8 cellular contexts compared by ENCODE assay signal in genomic region chr9:69759478-69760277, GRCh38. TPM values are rescaled to one million over a fixed set of nuclear protein-coding genes. Genes with fewer than 3 reads are reported as not detected.
DNase-seq lines count a peak whose midpoint lies in the region; ATAC-seq and TF ChIP-seq lines count a peak whose summit lies in the region.

A gene with protein sequence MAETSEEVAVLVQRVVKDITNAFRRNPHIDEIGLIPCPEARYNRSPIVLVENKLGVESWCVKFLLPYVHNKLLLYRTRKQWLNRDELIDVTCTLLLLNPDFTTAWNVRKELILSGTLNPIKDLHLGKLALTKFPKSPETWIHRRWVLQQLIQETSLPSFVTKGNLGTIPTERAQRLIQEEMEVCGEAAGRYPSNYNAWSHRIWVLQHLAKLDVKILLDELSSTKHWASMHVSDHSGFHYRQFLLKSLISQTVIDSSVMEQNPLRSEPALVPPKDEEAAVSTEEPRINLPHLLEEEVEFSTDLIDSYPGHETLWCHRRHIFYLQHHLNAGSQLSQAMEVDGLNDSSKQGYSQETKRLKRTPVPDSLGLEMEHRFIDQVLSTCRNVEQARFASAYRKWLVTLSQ (minus strand): TSS chr9:69760011. CDS start chr9:69759938, 73 bp downstream.

- CTCF ChIA-PET in PC-3 (lab: Charles Lee) = no interaction called here

- H3K27ac Mint-ChIP-seq in activated T-cell treated with anti-CD3 and anti-CD28 coated beads, Interleukin-2, amount 50 U/mL, for 24 hours = peak within 1 kb of the TSS; percentile 96

- peaks cover 43% of the 10 kb centered on the region for H3K36me3 Mint-ChIP-seq in activated T-cell treated with anti-CD3 and anti-CD28 coated beads, Interleukin-2, amount 50 U/mL, for 24 hours (ENCODE audit: low read depth)

- H3K4me3 Mint-ChIP-seq in activated T-cell treated with anti-CD3 and anti-CD28 coated beads, Interleukin-2, amount 50 U/mL, for 24 hours = peak within 1 kb of the TSS; percentile 89

- no peaks in the 10 kb centered on the region for H3F3A ChIP-seq in PC-3 (ENCODE audit: low read length, unreplicated experiment)

- intact Hi-C loops in PC-3 (cut with micrococcal nuclease) = loop anchor here (10.0 kb wide), 2 partner anchors 85 to 155 kb away; partner anchors contain the start of gene APBA1

- H3K27me3 ChIP-seq in PC-3 (ENCODE audit: low read length) = no peaks in the 10 kb centered on the region
- H3K27me3 ChIP-seq in esophagus (ENCODE audit: control insufficient read depth in 1 of 2, insufficient read depth in 2 of 2, low read length in 2 of 2) = no peaks in the 10 kb centered on the region
- H3K27me3 ChIP-seq in mucosa of stomach (ENCODE audit: control insufficient read depth, insufficient read depth, low read length) = no peaks in the 10 kb centered on the region

- POLR2A ChIA-PET in PC-3 (lab: Charles Lee; ENCODE audit: unreplicated experiment) = no interaction called here

- no peaks in the 10 kb centered on the region for H3K9me3 Mint-ChIP-seq in activated T-cell treated with anti-CD3 and anti-CD28 coated beads, Interleukin-2, amount 50 U/mL, for 24 hours

- peak; percentile 84 for DNase-seq in DMS153 treated with DMSO at 0.1 percent for 48 hours (lab: John Stamatoyannopoulos, UW; ENCODE audit: unreplicated experiment)
- peak; percentile 86 for DNase-seq in Jurkat, Clone E6-1 (ENCODE audit: low read depth, low spot score)
- peak; percentile 82 for DNase-seq in PC-3
- DNase-seq in activated T-cell treated with anti-CD3 and anti-CD28 coated beads, Interleukin-2, amount 50 U/mL, for 24 hours = peak; percentile 94
- DNase-seq in stimulated activated CD8-positive, alpha-beta memory T cell treated with anti-CD3 and anti-CD28 coated beads, Interleukin-4, amount 100 ng/mL, for 48 hours = peak; percentile 92

- ATAC-seq in GM21717 (IDR thresholded peaks at IDR 0.05; ENCODE audit: unreplicated experiment) = peak; percentile 90
- ATAC-seq in PC-3 = peak; percentile 82

- no peak for TF ChIP-seq CTCF in PC-3 (conservative IDR thresholded peaks at IDR 0.05; ENCODE audit: low read depth, low read length)

- no peaks in the 10 kb centered on the region for H3K9me2 ChIP-seq in PC-3 (replicated peaks; ENCODE audit: low read length)

- H3K4me3 ChIP-seq in Jurkat, Clone E6-1 (ENCODE audit: low read length) = peak within 1 kb of the TSS; percentile 87
- H3K4me3 ChIP-seq in PC-3 (ENCODE audit: low read length) (peak within 1 kb of the TSS; percentile 99), esophagus (ENCODE audit: low read depth in 1 of 2, low read length in 2 of 2) (peak within 1 kb of the TSS; percentile 87 to 95), mucosa of stomach (ENCODE audit: low read length) (peak within 1 kb of the TSS; percentile 92)

- 0% methylated on average over 73 to 95 of the region's 95 CpGs for WGBS in esophagus, 2 donors

- H3K36me3 ChIP-seq in PC-3 (ENCODE audit: low read depth, low read length) (no peaks in the 10 kb centered on the region), esophagus (ENCODE audit: control insufficient read depth in 2 of 2, insufficient read depth in 2 of 2, low read length in 1 of 2) (no peaks in the 10 kb centered on the region), mucosa of stomach (ENCODE audit: control insufficient read depth, insufficient read depth, low read length) (no peaks in the 10 kb centered on the region)

- no TSS peak for BruUV-seq in PC-3 (replicated peaks; lab: Mats Ljungman, UMichigan)

- H3K9ac ChIP-seq in PC-3 (ENCODE audit: low read length) = peak within 1 kb of the TSS; percentile 85
- H3K9ac ChIP-seq in mucosa of stomach (ENCODE audit: low read length) = peak within 1 kb of the TSS; percentile 91

- peaks cover 34% of the 10 kb centered on the region for H3K4me1 Mint-ChIP-seq in activated T-cell treated with anti-CD3 and anti-CD28 coated beads, Interleukin-2, amount 50 U/mL, for 24 hours (ENCODE audit: low read depth)

- H3K27me3 Mint-ChIP-seq in activated T-cell treated with anti-CD3 and anti-CD28 coated beads, Interleukin-2, amount 50 U/mL, for 24 hours = no peaks in the 10 kb centered on the region

- H3K79me2 ChIP-seq in PC-3 (ENCODE audit: low read length) = peaks cover 39% of the 10 kb centered on the region

- H4K20me1 ChIP-seq in PC-3 (ENCODE audit: low read length) = no peaks in the 10 kb centered on the region

- H3K4me1 ChIP-seq in PC-3 (ENCODE audit: insufficient read depth, low read length) = peaks cover 6% of the 10 kb centered on the region; the same call in 1 of the 2 replicates
- peaks cover 0 to 3% of the 10 kb centered on the region in 2 donors for H3K4me1 ChIP-seq in esophagus (ENCODE audit: control insufficient read depth in 2 of 2, insufficient read depth in 2 of 2, low read length in 1 of 2)
- H3K4me1 ChIP-seq in mucosa of stomach (ENCODE audit: control insufficient read depth, insufficient read depth, low read length) = no peaks in the 10 kb centered on the region

- peak within 1 kb of the TSS; percentile 95 for H3K4me2 ChIP-seq in PC-3 (ENCODE audit: low read length)

- H3K9me3 ChIP-seq in PC-3 (ENCODE audit: low read length) = no peaks in the 10 kb centered on the region
- no peaks in the 10 kb centered on the region for H3K9me3 ChIP-seq in esophagus (ENCODE audit: control insufficient read depth in 2 of 2, insufficient read depth in 1 of 2, low read depth in 1 of 2, low read length in 1 of 2)
- no peaks in the 10 kb centered on the region for H3K9me3 ChIP-seq in mucosa of stomach (ENCODE audit: control insufficient read depth, low read length)

- H3K27ac ChIP-seq in PC-3 (ENCODE audit: low read length) = peak within 1 kb of the TSS; percentile 43; the same call in 1 of the 2 replicates
- peak within 1 kb of the TSS; percentile 95 to 97 for H3K27ac ChIP-seq in esophagus (ENCODE audit: low read depth in 2 of 2, low read length in 1 of 2)

- peak within 1 kb of the TSS; percentile 97 for H2AFZ ChIP-seq in PC-3 (ENCODE audit: low read length)

RNA-seq across cellular contexts. Expression of the gene that starts here (rescaled TPM):
- polyA plus RNA-seq in Jurkat, Clone E6-1 (2012; ENCODE audit: insufficient read depth, insufficient read length) = 21.7 TPM
- 20.0 and 22.9 TPM in 2 replicates for total RNA-seq in PC-3 (2014; rRNA removed)
- polyA plus RNA-seq in esophagus = 1 to 10 TPM; 4.2 to 5.6 TPM

Comparison
In these comparisons a context has a peak if more than half of its experiments do, and no peak if none do; other contexts are left out.
1. Peak in every context shown above with its lines: DNase-seq, ATAC-seq, H3K4me3 ChIP-seq and H3K27ac ChIP-seq.